Comparison of ENCODE assay signal across 28 cellular contexts in the genomic region with DNA sequence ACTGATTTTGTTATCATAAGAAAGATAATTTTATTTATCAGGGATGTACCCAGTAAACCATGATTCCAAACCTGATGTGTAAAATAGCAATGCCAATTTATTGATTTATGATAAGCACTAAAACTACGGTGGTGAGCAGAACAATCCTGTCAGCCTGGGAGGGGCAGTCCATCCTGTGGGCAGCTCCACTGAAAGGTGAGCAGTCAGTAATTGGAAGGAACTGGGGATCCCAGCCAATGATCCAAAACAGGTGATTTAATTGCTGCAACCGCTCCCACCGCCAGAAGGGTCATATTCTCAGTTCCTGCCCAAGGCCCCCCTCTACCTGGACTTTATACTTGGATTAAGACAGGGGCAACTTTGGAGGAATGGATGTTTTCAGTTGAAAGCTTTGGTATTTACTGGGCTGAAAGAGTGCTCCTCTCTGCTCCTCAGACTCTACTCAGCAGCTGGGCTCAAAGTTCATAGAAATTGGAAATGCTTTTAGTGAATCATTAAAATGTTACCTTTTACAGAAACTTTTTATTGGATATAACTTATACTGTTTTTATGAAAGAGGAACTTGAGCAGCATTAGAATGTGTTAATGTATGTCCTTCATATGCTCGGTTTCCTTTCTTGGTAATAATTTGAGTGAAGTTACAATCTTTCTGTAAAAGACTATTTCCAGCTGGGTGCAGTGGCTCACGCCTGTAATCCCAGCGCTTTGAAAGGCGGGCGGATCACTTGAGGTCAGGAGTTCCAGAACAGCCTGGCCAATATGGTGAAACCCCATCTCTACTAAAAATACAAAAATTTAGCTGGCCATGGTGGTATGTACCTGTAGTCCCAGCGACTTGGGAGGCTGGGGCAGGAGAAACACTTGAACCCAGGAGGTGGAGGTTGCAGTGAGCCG. TPM values are rescaled to one million over a fixed set of nuclear protein-coding genes. Genes with fewer than 3 reads are reported as not detected.
DNase-seq lines count a peak whose midpoint lies in the region; ATAC-seq and TF ChIP-seq lines count a peak whose summit lies in the region.
"Had no signal": no experiment of that assay in that cellular context is flagged by ENCODE, and none has a peak within 500 bp of the region (broad histone marks: within the 10 kb centered on the region; RNA-seq: fewer than 3 reads in every experiment).

No MANE protein-coding gene starts in this region.

- no peak for TF ChIP-seq CTCF in breast epithelium (IDR thresholded peaks at IDR 0.05)
- TF ChIP-seq CTCF in MCF 10A (IDR thresholded peaks at IDR 0.05; ENCODE audit: unreplicated experiment), result no peak

- intact Hi-C loops in breast epithelium (cut with DNase I; ENCODE audit: low total_unique reads), result no loop called here
- intact Hi-C loops in MCF 10A (cut with micrococcal nuclease), result no loop called here

- no peak overlapping the region for H3K4me2 ChIP-seq in trophoblast cell (ENCODE audit: low read length)

- peaks cover 20% of the 10 kb centered on the region for H3K79me1 ChIP-seq in trophoblast cell (ENCODE audit: low read length)

- DNase-seq in breast epithelium (ENCODE audit: low spot score in 2 of 2) (no peak), MCF 10A (ENCODE audit: unreplicated experiment) (no peak), trophoblast cell (no peak), DMS114 treated with DMSO at 0.1 percent for 48 hours (lab: John Stamatoyannopoulos, UW; ENCODE audit: unreplicated experiment) (no peak)
- DNase-seq: activated effector memory CD4-positive, alpha-beta T cell treated with anti-CD3 and anti-CD28 coated beads, Interleukin-2, amount 50 U/mL, for 16 hours; activated naive CD8-positive, alpha-beta T cell treated with anti-CD3 and anti-CD28 coated beads, Interleukin-2, amount 10 ng/mL, durations not matched to agents 7 days and 5 days; CD4-positive, alpha-beta T cell; DMS 273 treated with DMSO at 0.1 percent for 48 hours; effector memory CD4-positive, alpha-beta T cell; GM23248; HFFc6; naive thymus-derived CD8-positive, alpha-beta T cell; NCI-H1436; NCI-H2107; NK-92 treated with Interleukin-12 subunit alpha and Interleukin-12 subunit beta, amount 100 ng/mL, for 24 hours; retina; stimulated activated CD4-positive, alpha-beta T cell treated with anti-CD3 and anti-CD28 coated beads, Interleukin-4, amount 100 ng/mL, for 4 hours; stimulated activated naive CD4-positive, alpha-beta T cell; upper lobe of left lung had no signal

- H3K27ac Mint-ChIP-seq in MCF 10A (ENCODE audit: low read depth, unreplicated experiment), result no peak overlapping the region
- H3K27ac Mint-ChIP-seq: activated naive CD8-positive, alpha-beta T cell treated with anti-CD3 and anti-CD28 coated beads, Interleukin-2, amount 10 ng/mL, durations not matched to agents 7 days and 5 days; CD4-positive, alpha-beta T cell; IgD-negative memory B cell had no signal

- H4K12ac ChIP-seq in trophoblast cell (ENCODE audit: low read depth, low read length), result no peak overlapping the region

- no peaks in the 10 kb centered on the region for H3K9me3 Mint-ChIP-seq in MCF 10A (ENCODE audit: unreplicated experiment)
- H3K9me3 Mint-ChIP-seq: activated naive CD8-positive, alpha-beta T cell treated with anti-CD3 and anti-CD28 coated beads, Interleukin-2, amount 10 ng/mL, durations not matched to agents 7 days and 5 days; CD4-positive, alpha-beta T cell; HFFc6; IgD-negative memory B cell; naive thymus-derived CD8-positive, alpha-beta T cell had no signal

- H3K27me3 ChIP-seq in breast epithelium (no peaks in the 10 kb centered on the region), layer of hippocampus (ENCODE audit: control insufficient read depth, insufficient read depth, low read length) (no peaks in the 10 kb centered on the region), trophoblast cell (ENCODE audit: insufficient read depth, low read length) (no peaks in the 10 kb centered on the region)
- H3K27me3 ChIP-seq: SJSA1, upper lobe of left lung had no signal

- H3K4me3 Mint-ChIP-seq in MCF 10A (ENCODE audit: unreplicated experiment), result no peak overlapping the region
- H3K4me3 Mint-ChIP-seq: activated naive CD8-positive, alpha-beta T cell treated with anti-CD3 and anti-CD28 coated beads, Interleukin-2, amount 10 ng/mL, durations not matched to agents 7 days and 5 days; CD4-positive, alpha-beta T cell; HFFc6; IgD-negative memory B cell; naive thymus-derived CD8-positive, alpha-beta T cell had no signal

- WGBS in trophoblast cell (ENCODE audit: extremely low coverage, insufficient coverage, insufficient read length), result no CpG with 5 or more reads among the region's 10 CpGs
- 64% methylated on average over 10 of the region's 10 CpGs for WGBS in urinary bladder

- CTCF ChIA-PET in MCF 10A (lab: Yijun Ruan, JAX), result interaction anchor here (2.1 kb wide), 1 partner anchor 14 kb away, joined by 11 read pairs; no protein-coding TSS in a partner anchor

- ATAC-seq in HG02623 (IDR thresholded peaks at IDR 0.05; ENCODE audit: unreplicated experiment) (no peak), GM21786 (IDR thresholded peaks at IDR 0.05; ENCODE audit: unreplicated experiment) (no peak)
- ATAC-seq: naive thymus-derived CD8-positive, alpha-beta T cell; Panc1 had no signal

- POLR2A ChIA-PET in MCF 10A (lab: Yijun Ruan, JAX), result interaction anchor here (0.7 to 1.0 kb wide), 2 partner anchors 15 to 19 kb away, joined by 3 to 5 read pairs; no protein-coding TSS in a partner anchor

- H3K27ac ChIP-seq in breast epithelium (peak overlapping the region; percentile 37 to 53), layer of hippocampus (ENCODE audit: low read depth, low read length) (peak overlapping the region; percentile 62), trophoblast cell (ENCODE audit: low read depth, low read length) (peak overlapping the region; percentile 80), urinary bladder (ENCODE audit: low read depth) (peak overlapping the region; percentile 41)
- H3K27ac ChIP-seq: 22Rv1, GM23248, SJSA1, upper lobe of left lung had no signal

- no peak overlapping the region for H2BK12ac ChIP-seq in trophoblast cell (ENCODE audit: low read length)

- H3K27me3 Mint-ChIP-seq in MCF 10A (ENCODE audit: insufficient read depth, unreplicated experiment), result no peaks in the 10 kb centered on the region
- H3K27me3 Mint-ChIP-seq: CD4-positive, alpha-beta T cell had no signal

- H3K4me3 ChIP-seq in breast epithelium (no peak overlapping the region), trophoblast cell (ENCODE audit: low read depth, low read length) (no peak overlapping the region), urinary bladder (ENCODE audit: low read depth, low read length) (no peak overlapping the region)
- H3K4me3 ChIP-seq: GM23248, SJSA1, upper lobe of left lung had no signal

- peaks cover 41% of the 10 kb centered on the region for H3K4me1 Mint-ChIP-seq in MCF 10A (ENCODE audit: insufficient read depth, unreplicated experiment)
- H3K4me1 Mint-ChIP-seq: activated naive CD8-positive, alpha-beta T cell treated with anti-CD3 and anti-CD28 coated beads, Interleukin-2, amount 10 ng/mL, durations not matched to agents 7 days and 5 days; IgD-negative memory B cell; naive thymus-derived CD8-positive, alpha-beta T cell had no signal

- H3K4me1 ChIP-seq in breast epithelium, result peaks cover 0 to 2% of the 10 kb centered on the region in 2 donors
- peaks cover 19 to 24% of the 10 kb centered on the region in 2 experiments for H3K4me1 ChIP-seq in trophoblast cell (ENCODE audit: control insufficient read depth in 1 of 2, insufficient read depth in 2 of 2, low read length in 2 of 2)
- no peaks in the 10 kb centered on the region for H3K4me1 ChIP-seq in urinary bladder (ENCODE audit: insufficient read depth)

- no peak overlapping the region for H3K23ac ChIP-seq in trophoblast cell (ENCODE audit: low read length)

- H3K36me3 Mint-ChIP-seq in MCF 10A (ENCODE audit: insufficient read depth, unreplicated experiment), result no peaks in the 10 kb centered on the region
- H3K36me3 Mint-ChIP-seq: activated naive CD8-positive, alpha-beta T cell treated with anti-CD3 and anti-CD28 coated beads, Interleukin-2, amount 10 ng/mL, durations not matched to agents 7 days and 5 days; IgD-negative memory B cell; naive thymus-derived CD8-positive, alpha-beta T cell had no signal

- H3K79me2 ChIP-seq in trophoblast cell (ENCODE audit: control insufficient read depth, insufficient read depth, low read length, poor library complexity), result peaks cover 13% of the 10 kb centered on the region

- peak overlapping the region; percentile 87 for H2BK5ac ChIP-seq in trophoblast cell (ENCODE audit: low read depth, low read length, poor library complexity)

- no peak overlapping the region for H4K8ac ChIP-seq in trophoblast cell (ENCODE audit: low read depth, low read length)

- H3K36me3 ChIP-seq in breast epithelium, result no peaks in the 10 kb centered on the region
- H3K36me3 ChIP-seq in trophoblast cell (ENCODE audit: control insufficient read depth in 1 of 2, insufficient read depth in 2 of 2, low read length in 2 of 2), result peaks cover 0 to 3% of the 10 kb centered on the region in 2 experiments
- no peaks in the 10 kb centered on the region for H3K36me3 ChIP-seq in urinary bladder (ENCODE audit: insufficient read depth)
- H3K36me3 ChIP-seq: upper lobe of left lung had no signal

- peak overlapping the region; percentile 86 for H3K4ac ChIP-seq in trophoblast cell (ENCODE audit: low read depth, low read length)

- peak overlapping the region; percentile 24 for H3K14ac ChIP-seq in trophoblast cell (ENCODE audit: low read length)

- no TSS peak for BruUV-seq in MCF 10A (replicated peaks; lab: Mats Ljungman, UMichigan)

- H3K9me3 ChIP-seq in breast epithelium, result no peaks in the 10 kb centered on the region
- H3K9me3 ChIP-seq in trophoblast cell (ENCODE audit: insufficient read depth, low read depth, low read length), result no peaks in the 10 kb centered on the region
- H3K9me3 ChIP-seq: SJSA1, upper lobe of left lung had no signal

- no peak for TF ChIP-seq POLR2A in breast epithelium (IDR thresholded peaks at IDR 0.05)

- H2AK5ac ChIP-seq in trophoblast cell (ENCODE audit: low read length), result no peak overlapping the region

- H2AFZ ChIP-seq in trophoblast cell (ENCODE audit: insufficient read depth, low read length, poor library complexity), result no peak overlapping the region
- H2AFZ ChIP-seq: GM23248 had no signal

- no peak overlapping the region for H3K9ac ChIP-seq in trophoblast cell (ENCODE audit: low read length)
- H3K9ac ChIP-seq: GM23248 had no signal

- peak overlapping the region; percentile 30 for H2BK120ac ChIP-seq in trophoblast cell (ENCODE audit: insufficient read depth, low read length, poor library complexity)

- H4K91ac ChIP-seq in trophoblast cell (ENCODE audit: low read depth, low read length), result peak overlapping the region; percentile 45

- no peak overlapping the region for H3K18ac ChIP-seq in trophoblast cell (ENCODE audit: low read length)

RNA-seq across cellular contexts. Expression of a gene that starts 49.7 kb away (rescaled TPM):
- 10 to 100 TPM in 1 of 3 donors, 1 to 10 TPM in 2; 1.6 to 14.2 (median 8.8) TPM for total RNA-seq in breast epithelium
- 1.2 and 5.9 TPM in 2 replicates for total RNA-seq in MCF 10A (2022)
- polyA plus RNA-seq in trophoblast cell (2013), result 12.8 and 13.8 TPM in 2 replicates
- total RNA-seq in urinary bladder, result 18.3 TPM
- polyA plus RNA-seq in urinary bladder, result 3.3 TPM
- total RNA-seq: activated naive CD8-positive, alpha-beta T cell treated with anti-CD3 and anti-CD28 coated beads, Interleukin-2, amount 10 ng/mL, durations not matched to agents 7 days and 5 days; CD4-positive, alpha-beta T cell; naive thymus-derived CD8-positive, alpha-beta T cell; T-helper 1 cell treated with Interleukin-12 subunit alpha and Interleukin-12 subunit beta and Interleukin-4 antibody, amounts not matched to agents 30 ng/mL and 1 ng/mL, for 36 hours had no signal
- polyA plus RNA-seq: IgD-negative memory B cell; naive thymus-derived CD8-positive, alpha-beta T cell had no signal
